In the genomic region with DNA sequence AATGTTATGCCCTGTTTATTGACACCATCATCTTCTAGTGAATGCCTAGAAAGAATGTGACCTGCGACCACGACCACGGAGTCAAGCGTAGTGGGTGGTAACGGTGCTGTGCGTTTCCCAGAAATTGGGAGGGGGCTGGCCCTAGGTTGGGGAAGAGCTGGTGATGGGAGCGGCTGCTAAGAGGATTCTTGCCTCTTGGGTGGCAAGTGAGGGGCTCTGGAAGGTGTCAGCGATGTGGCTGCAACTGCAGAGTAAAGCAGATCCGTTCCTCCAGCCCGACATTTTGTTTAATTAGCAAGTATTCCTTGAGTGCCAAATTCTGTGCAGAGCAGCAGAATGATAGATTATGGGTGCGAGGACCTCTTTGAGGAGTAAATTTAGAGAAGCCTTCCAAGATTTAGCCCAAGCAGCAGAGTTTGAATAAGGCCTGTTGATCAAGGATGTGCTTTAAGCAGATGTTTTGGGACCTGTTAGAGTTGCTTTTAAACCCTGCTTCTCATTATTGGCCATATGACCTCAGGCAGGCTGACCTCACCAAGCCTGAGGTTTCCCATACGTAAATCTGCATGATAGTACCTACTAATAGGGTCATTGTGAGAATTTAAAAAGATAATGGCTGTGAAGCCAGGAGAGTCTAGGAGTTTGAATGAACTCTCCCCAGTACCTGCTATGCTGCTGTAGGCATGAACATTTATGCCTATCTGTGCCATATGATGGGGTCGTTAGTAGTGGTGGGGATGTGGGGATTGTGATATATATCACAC, we compare ENCODE assay signal across 27 cellular contexts.
DNase-seq lines count a peak whose midpoint lies in the region; ATAC-seq and TF ChIP-seq lines count a peak whose summit lies in the region.
"Had no signal": no experiment of that assay in that cellular context is flagged by ENCODE, and none has a peak within 500 bp of the region (broad histone marks: within the 10 kb centered on the region; RNA-seq: fewer than 3 reads in every experiment).

No MANE protein-coding gene starts in this region.

- H3K4me3 ChIP-seq in DND-41 (ENCODE audit: low read depth in 1 of 2, low read length in 2 of 2) (no peak overlapping the region), HUES48 (ENCODE audit: low read depth, low read length) (peak overlapping the region; percentile 14), endodermal cell (ENCODE audit: low read length) (no peak overlapping the region), mesendoderm (ENCODE audit: low read length) (no peak overlapping the region), dorsolateral prefrontal cortex (no peak overlapping the region)

- H2AFZ ChIP-seq in DND-41 (ENCODE audit: low read depth, low read length): no peak overlapping the region

- no peak overlapping the region for H3K56ac ChIP-seq in mesendoderm (ENCODE audit: low read length)

- peak overlapping the region; percentile 71 for H3K27ac Mint-ChIP-seq in endodermal cell
- H3K27ac Mint-ChIP-seq: CD8-positive, alpha-beta memory T cell; IgD-negative memory B cell had no signal

- no peak overlapping the region for H3K4ac ChIP-seq in mesendoderm (ENCODE audit: low read depth, low read length)

- H3K36me3 ChIP-seq in DND-41 (ENCODE audit: insufficient read depth, low read length): no peaks in the 10 kb centered on the region
- no peaks in the 10 kb centered on the region for H3K36me3 ChIP-seq in HUES48 (ENCODE audit: control insufficient read depth, insufficient read depth, low read length)
- no peaks in the 10 kb centered on the region for H3K36me3 ChIP-seq in endodermal cell (ENCODE audit: control insufficient read depth, insufficient read depth, low read length)
- H3K36me3 ChIP-seq in mesendoderm (ENCODE audit: control insufficient read depth, insufficient read depth, low read length): no peaks in the 10 kb centered on the region
- H3K36me3 ChIP-seq: BE2C had no signal

- no peak overlapping the region for H3K4me3 Mint-ChIP-seq in endodermal cell
- H3K4me3 Mint-ChIP-seq: CD14-positive monocyte, IgD-negative memory B cell had no signal

- H3K79me1 ChIP-seq in mesendoderm (ENCODE audit: low read length): no peaks in the 10 kb centered on the region

- H3K9me3 ChIP-seq in DND-41 (ENCODE audit: insufficient read depth, low read length, severe bottlenecking) (no peaks in the 10 kb centered on the region), HUES48 (ENCODE audit: control insufficient read depth, insufficient read depth, low read length) (no peaks in the 10 kb centered on the region), endodermal cell (ENCODE audit: control insufficient read depth, low read length) (no peaks in the 10 kb centered on the region)
- H3K9me3 ChIP-seq: BE2C had no signal

- no peaks in the 10 kb centered on the region for H3K9me3 Mint-ChIP-seq in endodermal cell
- H3K9me3 Mint-ChIP-seq: CD14-positive monocyte; CD8-positive, alpha-beta memory T cell; IgD-negative memory B cell had no signal

- no peak overlapping the region for H3K4me2 ChIP-seq in DND-41 (ENCODE audit: insufficient read depth, low read length)
- no peak overlapping the region for H3K4me2 ChIP-seq in mesendoderm (ENCODE audit: low read length)
- H3K4me2 ChIP-seq: KMS-11 had no signal

- H3K23ac ChIP-seq in mesendoderm (ENCODE audit: low read length): no peak overlapping the region

- intact Hi-C loops in dorsolateral prefrontal cortex (cut with DNase I): no loop called here

- H4K8ac ChIP-seq in mesendoderm (ENCODE audit: low read depth, low read length): no peak overlapping the region

- no peak for TF ChIP-seq CTCF in DND-41 (IDR thresholded peaks at IDR 0.05; ENCODE audit: borderline replicate concordance, extremely low read depth, low read length, poor library complexity, severe bottlenecking)
- TF ChIP-seq CTCF in endodermal cell (conservative IDR thresholded peaks at IDR 0.05): no peak
- TF ChIP-seq CTCF in dorsolateral prefrontal cortex (IDR thresholded peaks at IDR 0.05 in 54 of 56, conservative IDR thresholded peaks at IDR 0.05 in 2 of 56; ENCODE audit: low read depth in 1 of 56, partially characterized antibody in 56 of 56): no peak

- ATAC-seq in DND-41 (ENCODE audit: insufficient read depth, low read depth): 0 out of 3 replicates have a peak, but pooled peaks have one; percentile 40
- no peak for ATAC-seq in GM18870 (IDR thresholded peaks at IDR 0.05; ENCODE audit: unreplicated experiment)
- ATAC-seq: Panc1 had no signal

- no peak overlapping the region for H2AK5ac ChIP-seq in mesendoderm (ENCODE audit: low read length)

- peak; percentile 12 for DNase-seq in DND-41
- peak; percentile 56 for DNase-seq in endodermal cell
- DNase-seq in mesendoderm: peak; percentile 58
- DNase-seq in dorsolateral prefrontal cortex: no peak
- no peak for DNase-seq in MV-4-11 (lab: John Stamatoyannopoulos, UW)
- DNase-seq: ACHN; BE2C; CD8-positive, alpha-beta memory T cell; DMS 273 treated with DMSO at 0.1 percent for 48 hours; DMS79; HCEC 1CT; MM.1S; NCI-H1048; NCI-H1417; NCI-H1694; NCI-H2029 treated with DMSO at 0.1 percent for 48 hours; NCI-H2227 treated with DMSO at 0.1 percent for 48 hours; NCI-H69; SHP77 had no signal

- H3K79me2 ChIP-seq in DND-41 (ENCODE audit: insufficient read depth, low read length) (no peaks in the 10 kb centered on the region), mesendoderm (ENCODE audit: control insufficient read depth, insufficient read depth, low read length) (no peaks in the 10 kb centered on the region)

- no peak overlapping the region for H2BK15ac ChIP-seq in mesendoderm (replicated peaks; ENCODE audit: low read depth)

- peaks cover 9% of the 10 kb centered on the region for H3K4me1 ChIP-seq in DND-41 (ENCODE audit: insufficient read depth, low read length)
- H3K4me1 ChIP-seq in HUES48 (ENCODE audit: control insufficient read depth, insufficient read depth, low read length): peaks cover 55% of the 10 kb centered on the region
- no peaks in the 10 kb centered on the region for H3K4me1 ChIP-seq in endodermal cell (ENCODE audit: control insufficient read depth, insufficient read depth, low read length)
- no peaks in the 10 kb centered on the region for H3K4me1 ChIP-seq in mesendoderm (ENCODE audit: control insufficient read depth, low read depth, low read length)
- H3K4me1 ChIP-seq: BE2C had no signal

- H4K20me1 ChIP-seq in DND-41 (ENCODE audit: insufficient read depth, low read length): no peaks in the 10 kb centered on the region

- no peak overlapping the region for H2BK120ac ChIP-seq in mesendoderm (ENCODE audit: low read depth, low read length)

- H4K5ac ChIP-seq in mesendoderm (ENCODE audit: low read length): no peak overlapping the region

- no peak overlapping the region for H3K18ac ChIP-seq in mesendoderm (ENCODE audit: low read length)

- H3K4me1 Mint-ChIP-seq in endodermal cell: peaks cover 23% of the 10 kb centered on the region
- H3K4me1 Mint-ChIP-seq: CD14-positive monocyte; CD8-positive, alpha-beta memory T cell; IgD-negative memory B cell had no signal

- no peak overlapping the region for H3K9ac ChIP-seq in DND-41 (ENCODE audit: low read depth, low read length)
- peak overlapping the region; percentile 55 for H3K9ac ChIP-seq in HUES48 (ENCODE audit: low read depth, low read length)
- H3K9ac ChIP-seq in endodermal cell (ENCODE audit: extremely low read depth, low read length, poor library complexity, severe bottlenecking): no peak overlapping the region
- no peak overlapping the region for H3K9ac ChIP-seq in mesendoderm (ENCODE audit: low read length)
- H3K9ac ChIP-seq: KMS-11 had no signal

- no peak overlapping the region for H2BK5ac ChIP-seq in mesendoderm (ENCODE audit: low read length)

- H3K27me3 ChIP-seq in DND-41 (ENCODE audit: insufficient read depth, low read length, poor library complexity): no peaks in the 10 kb centered on the region
- H3K27me3 ChIP-seq in HUES48 (ENCODE audit: control insufficient read depth, insufficient read depth, low read length): no peaks in the 10 kb centered on the region
- no peaks in the 10 kb centered on the region for H3K27me3 ChIP-seq in endodermal cell (ENCODE audit: control insufficient read depth, insufficient read depth, low read length, poor library complexity, severe bottlenecking)
- H3K27me3 ChIP-seq in mesendoderm (ENCODE audit: insufficient read depth, low read length, poor library complexity): no peaks in the 10 kb centered on the region
- no peaks in the 10 kb centered on the region for H3K27me3 ChIP-seq in dorsolateral prefrontal cortex
- H3K27me3 ChIP-seq: BE2C had no signal

- WGBS in endodermal cell (ENCODE audit: insufficient coverage in 1 of 2, insufficient read length in 1 of 2), 2 experiments: 79 to 87% methylated on average over 12 to 13 of the region's 13 CpGs
- WGBS in mesendoderm (ENCODE audit: extremely low coverage, insufficient coverage, low lambda C conversion rate): no CpG with 5 or more reads among the region's 13 CpGs

- H3K27ac ChIP-seq in DND-41 (ENCODE audit: low read length) (no peak overlapping the region), HUES48 (ENCODE audit: low read depth, low read length) (peak overlapping the region; percentile 74), endodermal cell (ENCODE audit: low read depth, low read length) (no peak overlapping the region), mesendoderm (ENCODE audit: low read depth, low read length) (no peak overlapping the region), dorsolateral prefrontal cortex (no peak overlapping the region)
- H3K27ac ChIP-seq: 22Rv1, KMS-11, RWPE1 had no signal

- no peaks in the 10 kb centered on the region for H3K36me3 Mint-ChIP-seq in endodermal cell (ENCODE audit: low read depth)

- H3K27me3 Mint-ChIP-seq in endodermal cell (ENCODE audit: insufficient read depth): no peaks in the 10 kb centered on the region
- H3K27me3 Mint-ChIP-seq: IgD-negative memory B cell had no signal

Comparison
In these comparisons a context has a peak if more than half of its experiments do, and no peak if none do; other contexts are left out.
1. DNase-seq: peak in DND-41 (single experiment), endodermal cell (single experiment) and mesendoderm (single experiment); none in dorsolateral prefrontal cortex (0 of 10) and MV-4-11 (single experiment).